In genomic region chrX:45007598-45007997, GRCh38 we compare ENCODE assay signal across 10 cellular contexts.
DNase-seq lines count a peak whose midpoint lies in the region; ATAC-seq, FAIRE-seq and TF ChIP-seq lines count a peak whose summit lies in the region.
"Had no signal": no experiment of that assay in that cellular context is flagged by ENCODE, and none has a peak within 500 bp of the region (broad histone marks: within the 10 kb centered on the region; RNA-seq: fewer than 3 reads in every experiment).

No MANE protein-coding gene starts in this region.

- H3K36me3 Mint-ChIP-seq in immature natural killer cell = peaks cover 0 to 5% (median 4%) of the 10 kb centered on the region in 3 donors

- ATAC-seq in GM18511 (IDR thresholded peaks at IDR 0.05; ENCODE audit: unreplicated experiment) (peak; percentile 94), GM21381 (IDR thresholded peaks at IDR 0.05; ENCODE audit: unreplicated experiment) (peak; percentile 82), HG03378 (IDR thresholded peaks at IDR 0.05; ENCODE audit: unreplicated experiment) (peak; percentile 95), HG02678 (IDR thresholded peaks at IDR 0.05; ENCODE audit: unreplicated experiment) (no peak)

- no peak for FAIRE-seq in H54 (lab: Jason Lieb, UNC)

- TF ChIP-seq POLR2A in H54 (IDR thresholded peaks at IDR 0.05; ENCODE audit: low read depth, low read length) = no peak

- DNase-seq in immature natural killer cell (no peak), H54 (ENCODE audit: insufficient read length, low spot score) (no peak)
- DNase-seq in stimulated activated CD4-positive, alpha-beta T cell treated with anti-CD3 and anti-CD28 coated beads, Interleukin-4, amount 100 ng/mL, for 24 hours = no peak
- DNase-seq: DND-41, foreskin fibroblast, T1000 had no signal

- H3K4me1 Mint-ChIP-seq in immature natural killer cell = peaks cover 56 to 85% of the 10 kb centered on the region in 2 donors

- H3K4me3 Mint-ChIP-seq in immature natural killer cell = peak overlapping the region in 2 of 5 donors; percentile 35 to 38

- H3K9me3 Mint-ChIP-seq in immature natural killer cell = no peaks in the 10 kb centered on the region

- H3K27ac Mint-ChIP-seq in immature natural killer cell = peak overlapping the region in 5 of 6 donors; percentile 2 to 67 (median 34)

- peaks cover 0 to 6% (median 2%) of the 10 kb centered on the region in 3 donors for H3K27me3 Mint-ChIP-seq in immature natural killer cell (ENCODE audit: low read depth in 3 of 3)
